Comparison of ENCODE assay signal across 19 cellular contexts in the genomic region with DNA sequence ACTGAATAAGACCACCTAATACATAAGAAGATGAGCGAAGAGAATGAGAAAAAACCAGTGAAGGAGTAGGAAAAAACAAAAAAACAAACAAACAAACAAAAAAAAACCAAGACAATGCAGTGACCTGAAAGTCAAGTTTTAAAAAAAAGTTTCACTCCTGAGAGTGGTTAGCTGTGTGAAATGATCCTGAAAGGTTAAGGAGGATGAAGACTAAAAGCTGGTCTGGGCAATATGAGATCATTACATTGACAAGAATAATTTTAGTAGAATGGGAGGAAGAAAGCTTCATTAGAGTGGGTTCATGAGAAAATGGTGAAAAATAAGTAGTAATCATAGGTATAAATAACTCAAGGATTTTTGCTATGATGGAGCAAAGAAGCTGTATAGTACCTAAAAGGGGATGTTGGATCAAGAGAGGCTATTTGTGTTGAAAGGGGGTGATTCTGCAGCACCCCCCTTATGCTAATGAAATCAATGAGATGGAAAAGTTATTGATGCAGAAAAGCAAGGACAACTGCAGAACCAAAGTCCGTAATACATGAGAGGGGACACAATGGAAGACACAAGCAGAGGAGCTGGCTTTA.
DNase-seq lines count a peak whose midpoint lies in the region; ATAC-seq, FAIRE-seq and TF ChIP-seq lines count a peak whose summit lies in the region.
"Had no signal": no experiment of that assay in that cellular context is flagged by ENCODE, and none has a peak within 500 bp of the region (broad histone marks: within the 10 kb centered on the region; RNA-seq: fewer than 3 reads in every experiment).

No MANE protein-coding gene starts in this region.

- H3K27ac Mint-ChIP-seq in Calu3 (ENCODE audit: unreplicated experiment) = no peak overlapping the region
- H3K27ac Mint-ChIP-seq: stimulated activated naive CD8-positive, alpha-beta T cell treated with anti-CD3 and anti-CD28 coated beads, Interleukin-15, amount 100 ng/mL, for 72 hours had no signal

- no peaks in the 10 kb centered on the region for H4K20me1 ChIP-seq in K562 (replicated peaks; ENCODE audit: control insufficient read depth, insufficient read depth, low read length)

- no peak overlapping the region for H3K27ac ChIP-seq in K562 (ENCODE audit: extremely low read depth, low read depth, low read length)
- H3K27ac ChIP-seq: gastrocnemius medialis had no signal

- H2AFZ ChIP-seq in K562 (ENCODE audit: low read depth, low read length) = no peak overlapping the region

- no peak for TF ChIP-seq POLR2A in K562 (conservative IDR thresholded peaks at IDR 0.05)

- no peak for TF ChIP-seq EP300 in K562 (IDR thresholded peaks at IDR 0.05; ENCODE audit: low read length)

- TF ChIP-seq RAD21 in K562 (CRISPR knock-in tag; conservative IDR thresholded peaks at IDR 0.05 in 1 of 2, IDR thresholded peaks at IDR 0.05 in 1 of 2) = no peak

- H3K4me2 ChIP-seq in K562 (ENCODE audit: insufficient read depth, low read length) = no peak overlapping the region
- H3K4me2 ChIP-seq: SK-N-SH had no signal

- in situ Hi-C loops in GM13977 (cut with MboI; ENCODE audit: low pct_unique_long_range_greater_than_20kb, low sequenced_read_pairs, unreplicated experiment) (no loop called here), K562 (cut with MboI) (no loop called here)

- no peaks in the 10 kb centered on the region for H3K27me3 Mint-ChIP-seq in Calu3 (ENCODE audit: unreplicated experiment)
- H3K27me3 Mint-ChIP-seq: naive thymus-derived CD4-positive, alpha-beta T cell; stimulated activated naive CD8-positive, alpha-beta T cell treated with anti-CD3 and anti-CD28 coated beads, Interleukin-15, amount 100 ng/mL, for 72 hours had no signal

- ATAC-seq in GM19395 (IDR thresholded peaks at IDR 0.05; ENCODE audit: unreplicated experiment) (peak; percentile 89), HG02870 (IDR thresholded peaks at IDR 0.05; ENCODE audit: unreplicated experiment) (peak; percentile 58), K562 (no peak)
- ATAC-seq: gastrocnemius medialis; naive thymus-derived CD4-positive, alpha-beta T cell; Panc1; stimulated activated naive CD8-positive, alpha-beta T cell treated with anti-CD3 and anti-CD28 coated beads, Interleukin-15, amount 100 ng/mL, for 72 hours had no signal

- H3K4me1 ChIP-seq in K562 (replicated peaks in 1 of 2; ENCODE audit: control insufficient read depth in 2 of 2, insufficient read depth in 2 of 2, low read length in 2 of 2) = peaks cover 6 to 10% of the 10 kb centered on the region in 2 experiments; a peak in 4 of 5 replicates

- peaks cover 11% of the 10 kb centered on the region for H3K4me1 Mint-ChIP-seq in Calu3 (ENCODE audit: low read depth, unreplicated experiment)

- DNase-seq in GM13977 (ENCODE audit: low spot score) (peak; percentile 41), K562 (ENCODE audit: extremely low read depth in 1 of 4, low spot score in 3 of 4) (no peak), DMS79 (lab: John Stamatoyannopoulos, UW) (no peak), C1 segment of cervical spinal cord (lab: John Stamatoyannopoulos, UW) (no peak), Calu3 (no peak), RKO (ENCODE audit: low spot score) (no peak)
- DNase-seq: gastrocnemius medialis; naive thymus-derived CD4-positive, alpha-beta T cell; NCI-H1048; NCI-H2081 treated with DMSO at 0.1 percent for 48 hours; NCI-H526 treated with DMSO at 0.1 percent for 48 hours; SK-N-SH; stimulated activated naive CD8-positive, alpha-beta T cell treated with anti-CD3 and anti-CD28 coated beads, Interleukin-15, amount 100 ng/mL, for 72 hours had no signal

- no peaks in the 10 kb centered on the region for H3K27me3 ChIP-seq in K562 (ENCODE audit: control insufficient read depth in 2 of 2, insufficient read depth in 2 of 2, low read length in 2 of 2)
- H3K27me3 ChIP-seq: gastrocnemius medialis had no signal

- peaks cover 15% of the 10 kb centered on the region for H3K36me3 Mint-ChIP-seq in Calu3 (ENCODE audit: insufficient read depth, unreplicated experiment)

- H3K9me1 ChIP-seq in K562 (ENCODE audit: control insufficient read depth, insufficient read depth, low read length) = no peaks in the 10 kb centered on the region

- H3K79me2 ChIP-seq in K562 (ENCODE audit: control insufficient read depth, insufficient read depth, low read length) = peaks cover 68% of the 10 kb centered on the region

- WGBS in K562 (ENCODE audit: insufficient coverage, low coverage, missing lambda C conversion rate) = 95% methylated on average over 2 of the region's 2 CpGs

- peaks cover 50% of the 10 kb centered on the region for H3K36me3 ChIP-seq in K562 (ENCODE audit: control insufficient read depth, insufficient read depth, low read length)
- H3K36me3 ChIP-seq: gastrocnemius medialis had no signal

- no peaks in the 10 kb centered on the region for H3K9me3 ChIP-seq in K562 (replicated peaks; ENCODE audit: control insufficient read depth, insufficient read depth, low read depth, low read length)
- H3K9me3 ChIP-seq: gastrocnemius medialis, SK-N-SH had no signal

- H3K9me3 Mint-ChIP-seq in Calu3 (ENCODE audit: low read depth, unreplicated experiment) = peaks cover 5% of the 10 kb centered on the region

- H3K4me3 Mint-ChIP-seq in Calu3 (ENCODE audit: low read depth, unreplicated experiment) = no peak overlapping the region
- H3K4me3 Mint-ChIP-seq: stimulated activated naive CD8-positive, alpha-beta T cell treated with anti-CD3 and anti-CD28 coated beads, Interleukin-15, amount 100 ng/mL, for 72 hours had no signal

- no peak overlapping the region for H3K9ac ChIP-seq in K562 (ENCODE audit: insufficient read depth in 1 of 2, low read depth in 2 of 2, low read length in 2 of 2)
- H3K9ac ChIP-seq: SK-N-SH had no signal

- no peak overlapping the region for H3K4me3 ChIP-seq in K562
- H3K4me3 ChIP-seq: gastrocnemius medialis had no signal

- TF ChIP-seq CTCF in GM13977 (IDR thresholded peaks at IDR 0.05; ENCODE audit: extremely low read depth, insufficient read depth, missing control alignments) (no peak), K562 (IDR thresholded peaks at IDR 0.05 in 2 of 3, conservative IDR thresholded peaks at IDR 0.05 in 1 of 3; ENCODE audit: insufficient read depth in 2 of 3, low read depth in 1 of 3, low read length in 3 of 3) (no peak), Calu3 (IDR thresholded peaks at IDR 0.05; ENCODE audit: unreplicated experiment) (no peak)

- FAIRE-seq in K562 (lab: Jason Lieb, UNC) = no peak
- FAIRE-seq: astrocyte, colon, TTC549 had no signal

- CTCF ChIA-PET in K562 (lab: Yijun Ruan, JAX; ENCODE audit: low intra/inter-chr PET ratio) (no interaction called here), Calu3 (lab: Charles Lee) (interaction anchor here (0.6 kb wide), 1 partner anchor 167 kb away, joined by 3 read pairs; no protein-coding TSS in a partner anchor)

- POLR2A ChIA-PET in K562 (lab: Yijun Ruan, JAX) = interaction anchor here (0.6 to 1.4 kb wide), 5 partner anchors 9 to 309 kb away, joined by 3 to 7 read pairs (median 4); no protein-coding TSS in a partner anchor

- intact Hi-C loops in K562 (cut with micrococcal nuclease) (no loop called here), Calu3 (cut with micrococcal nuclease; ENCODE audit: unreplicated experiment) (no loop called here)

- TSS peak; percentile 6 for BruUV-seq in K562 (replicated peaks; lab: Mats Ljungman, UMichigan)
- no TSS peak for BruUV-seq in Calu3 (replicated peaks; lab: Mats Ljungman, UMichigan)

TF ChIP-seq in K562, 482 proteins besides CTCF, POLR2A, EP300 and RAD21:
- TF ChIP-seq ZBTB8A (IDR thresholded peaks at IDR 0.05; ENCODE audit: partially characterized antibody) (no peak), RCOR1 (IDR thresholded peaks at IDR 0.05; ENCODE audit: borderline replicate concordance in 1 of 2, low read depth in 2 of 2, low read length in 2 of 2) (no peak), SMARCB1 (IDR thresholded peaks at IDR 0.05; ENCODE audit: insufficient read length, low read depth) (no peak), YBX1 (IDR thresholded peaks at IDR 0.05) (no peak), SMAD3 (CRISPR knock-in tag; conservative IDR thresholded peaks at IDR 0.05) (no peak), RFX5 (IDR thresholded peaks at IDR 0.05; ENCODE audit: low read depth, low read length) (no peak), CBX8 (IDR thresholded peaks at IDR 0.05; ENCODE audit: borderline replicate concordance, extremely low read depth, low read depth, low read length, poor library complexity, severe bottlenecking) (no peak), ZNF830 (CRISPR knock-in tag; IDR thresholded peaks at IDR 0.05) (no peak)
- TF ChIP-seq, protein P1, sequence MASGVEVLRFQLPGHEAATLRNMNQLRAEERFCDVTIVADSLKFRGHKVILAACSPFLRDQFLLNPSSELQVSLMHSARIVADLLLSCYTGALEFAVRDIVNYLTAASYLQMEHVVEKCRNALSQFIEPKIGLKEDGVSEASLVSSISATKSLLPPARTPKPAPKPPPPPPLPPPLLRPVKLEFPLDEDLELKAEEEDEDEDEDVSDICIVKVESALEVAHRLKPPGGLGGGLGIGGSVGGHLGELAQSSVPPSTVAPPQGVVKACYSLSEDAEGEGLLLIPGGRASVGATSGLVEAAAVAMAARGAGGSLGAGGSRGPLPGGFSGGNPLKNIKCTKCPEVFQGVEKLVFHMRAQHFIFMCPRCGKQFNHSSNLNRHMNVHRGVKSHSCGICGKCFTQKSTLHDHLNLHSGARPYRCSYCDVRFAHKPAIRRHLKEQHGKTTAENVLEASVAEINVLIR (CRISPR knock-in tag; IDR thresholded peaks at IDR 0.05) = no peak
